ENCODE assay signal across 18 cellular contexts in the genomic region with DNA sequence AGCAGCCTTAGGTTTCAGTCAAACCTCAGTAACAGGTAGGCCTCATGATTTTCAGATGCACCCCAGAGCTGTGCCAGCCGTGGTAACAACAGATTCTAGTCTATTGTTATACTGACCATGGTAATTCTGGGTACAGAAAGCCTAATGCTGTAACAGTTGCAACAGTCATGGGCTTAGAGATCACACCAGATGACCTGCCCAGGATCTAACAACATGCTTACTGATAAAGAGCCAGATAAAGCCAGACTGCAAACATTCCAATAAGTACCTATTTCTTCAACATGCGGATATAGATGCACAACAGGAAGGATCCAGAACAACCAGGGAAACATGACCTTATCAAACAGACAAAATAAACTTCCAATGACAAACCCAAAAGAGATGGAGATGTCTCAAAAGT. TPM values are rescaled to one million over a fixed set of nuclear protein-coding genes. Genes with fewer than 3 reads are reported as not detected.
DNase-seq lines count a peak whose midpoint lies in the region; ATAC-seq, FAIRE-seq and TF ChIP-seq lines count a peak whose summit lies in the region.
"Had no signal": no experiment of that assay in that cellular context is flagged by ENCODE, and none has a peak within 500 bp of the region (broad histone marks: within the 10 kb centered on the region; RNA-seq: fewer than 3 reads in every experiment).

No MANE protein-coding gene starts in this region.

- H3K36me3 ChIP-seq in HepG2 (replicated peaks in 1 of 2; ENCODE audit: control insufficient read depth in 1 of 2, insufficient read depth in 2 of 2, low read length in 2 of 2) (no peaks in the 10 kb centered on the region), right lobe of liver (no peaks in the 10 kb centered on the region), endodermal cell (ENCODE audit: control insufficient read depth, insufficient read depth, low read length) (no peaks in the 10 kb centered on the region), thyroid gland (no peaks in the 10 kb centered on the region)

- H3K4me2 ChIP-seq in HepG2 (ENCODE audit: low read depth, low read length): no peak overlapping the region
- H3K4me2 ChIP-seq: BLaER1 had no signal

- intact Hi-C loops in HepG2 (cut with micrococcal nuclease; ENCODE audit: unreplicated experiment) (no loop called here), right lobe of liver (cut with DNase I) (no loop called here), thyroid gland (cut with DNase I) (no loop called here)

- peaks cover 34% of the 10 kb centered on the region for H3K79me2 ChIP-seq in HepG2 (ENCODE audit: insufficient read depth, low read length)

- H3K4me1 Mint-ChIP-seq in endodermal cell: peaks cover 50% of the 10 kb centered on the region

- H3K9me3 ChIP-seq in HepG2 (ENCODE audit: low read length): peaks cover 17% of the 10 kb centered on the region; the same call in 1 of the 2 replicates
- H3K9me3 ChIP-seq in right lobe of liver: no peaks in the 10 kb centered on the region
- peaks cover 48% of the 10 kb centered on the region for H3K9me3 ChIP-seq in endodermal cell (ENCODE audit: control insufficient read depth, low read length)
- no peaks in the 10 kb centered on the region for H3K9me3 ChIP-seq in thyroid gland

- WGBS in HepG2 (ENCODE audit: low lambda C conversion rate): 58% methylated on average over 2 of the region's 2 CpGs
- WGBS in right lobe of liver (ENCODE audit: insufficient coverage, low coverage, low lambda C conversion rate, missing lambda C conversion rate): 100% methylated on average over 1 of the region's 2 CpGs
- 85 to 100% methylated on average over 1 to 2 of the region's 2 CpGs for WGBS in endodermal cell (ENCODE audit: insufficient coverage in 1 of 2, insufficient read length in 1 of 2), 2 experiments
- 94 to 100% methylated on average over 2 of the region's 2 CpGs for WGBS in thyroid gland, 2 donors

- H3K27ac ChIP-seq in HepG2 (ENCODE audit: extremely low read length, insufficient read depth, low read length): no peak overlapping the region
- H3K27ac ChIP-seq in right lobe of liver: no peak overlapping the region
- H3K27ac ChIP-seq in endodermal cell (ENCODE audit: low read depth, low read length): no peak overlapping the region
- H3K27ac ChIP-seq in thyroid gland: peak overlapping the region in 2 of 3 donors; percentile 47 to 56
- H3K27ac ChIP-seq: 22Rv1, BLaER1, C4-2B, GM23248 had no signal

- H3K4me3 ChIP-seq in HepG2 (replicated peaks in 1 of 3; ENCODE audit: insufficient read depth in 1 of 3, low read depth in 2 of 3, low read length in 3 of 3): no peak overlapping the region
- H3K4me3 ChIP-seq in right lobe of liver: no peak overlapping the region
- peak overlapping the region; percentile 15 for H3K4me3 ChIP-seq in endodermal cell (ENCODE audit: low read length)
- no peak overlapping the region for H3K4me3 ChIP-seq in thyroid gland (replicated peaks in 1 of 3)
- H3K4me3 ChIP-seq: BLaER1, GM23248 had no signal

- peaks cover 16% of the 10 kb centered on the region for H3K4me1 ChIP-seq in HepG2 (ENCODE audit: insufficient read depth, low read length)
- peaks cover 0 to 7% (median 3%) of the 10 kb centered on the region in 4 donors for H3K4me1 ChIP-seq in right lobe of liver
- peaks cover 28% of the 10 kb centered on the region for H3K4me1 ChIP-seq in endodermal cell (ENCODE audit: control insufficient read depth, insufficient read depth, low read length)
- peaks cover 32 to 48% of the 10 kb centered on the region in 2 donors for H3K4me1 ChIP-seq in thyroid gland
- H3K4me1 ChIP-seq: BLaER1 had no signal

- no peaks in the 10 kb centered on the region for H3K27me3 ChIP-seq in HepG2 (ENCODE audit: control insufficient read depth in 1 of 2, insufficient read depth in 2 of 2, low read length in 2 of 2)
- no peaks in the 10 kb centered on the region for H3K27me3 ChIP-seq in right lobe of liver
- no peaks in the 10 kb centered on the region for H3K27me3 ChIP-seq in endodermal cell (ENCODE audit: control insufficient read depth, insufficient read depth, low read length, poor library complexity, severe bottlenecking)
- H3K27me3 ChIP-seq in thyroid gland: no peaks in the 10 kb centered on the region
- H3K27me3 ChIP-seq: BLaER1 had no signal

- in situ Hi-C loops in HepG2 (cut with HindIII; ENCODE audit: extremely low pct_ligation_motif_present, low pct_unique_long_range_greater_than_20kb): no loop called here

- peak overlapping the region; percentile 27 for H3K27ac Mint-ChIP-seq in endodermal cell
- H3K27ac Mint-ChIP-seq: B cell; CD4-positive, CD25-positive, alpha-beta regulatory T cell; CD8-positive, alpha-beta T cell; H9 had no signal

- CTCF ChIA-PET in HepG2 (lab: Yijun Ruan, JAX; ENCODE audit: low intra/inter-chr PET ratio, low total read pairs): no interaction called here

- no peak for FAIRE-seq in HepG2 (lab: Jason Lieb, UNC)
- FAIRE-seq: H1 had no signal

- H3K9me3 Mint-ChIP-seq in endodermal cell: peaks cover 7% of the 10 kb centered on the region

- no peak for TF ChIP-seq RAD21 in HepG2 (CRISPR knock-in tag; IDR thresholded peaks at IDR 0.05)

- no peak; the same call in 2 of the 3 replicates for ATAC-seq in HepG2
- no peak for ATAC-seq in right lobe of liver
- ATAC-seq: CD8-positive, alpha-beta T cell; HCT116 had no signal

- H3K27me3 Mint-ChIP-seq in endodermal cell (ENCODE audit: insufficient read depth): no peaks in the 10 kb centered on the region
- H3K27me3 Mint-ChIP-seq: B cell; CD4-positive, CD25-positive, alpha-beta regulatory T cell had no signal

- no TSS peak for BruUV-seq in HepG2 (replicated peaks; lab: Mats Ljungman, UMichigan)

- TF ChIP-seq EP300 in HepG2 (IDR thresholded peaks at IDR 0.05; ENCODE audit: low read depth in 2 of 2, low read length in 2 of 2) (no peak), HepG2 (CRISPR knock-in tag; IDR thresholded peaks at IDR 0.05; ENCODE audit: borderline replicate concordance) (no peak; the same call in 1 of the 2 replicates)

- no peak for TF ChIP-seq CTCF in HepG2 (CRISPR knock-in tag; IDR thresholded peaks at IDR 0.05)
- TF ChIP-seq CTCF in right lobe of liver (IDR thresholded peaks at IDR 0.05): no peak
- TF ChIP-seq CTCF in endodermal cell (conservative IDR thresholded peaks at IDR 0.05): no peak
- no peak for TF ChIP-seq CTCF in thyroid gland (IDR thresholded peaks at IDR 0.05)

- H3K9ac ChIP-seq in HepG2 (ENCODE audit: insufficient read depth, low read depth, low read length): no peak overlapping the region
- no peak overlapping the region for H3K9ac ChIP-seq in endodermal cell (ENCODE audit: extremely low read depth, low read length, poor library complexity, severe bottlenecking)
- H3K9ac ChIP-seq: BLaER1, GM23248 had no signal

- no peak overlapping the region for H2AFZ ChIP-seq in HepG2 (ENCODE audit: low read length)
- H2AFZ ChIP-seq: GM23248 had no signal

- peak; percentile 35 for DNase-seq in HepG2 (ENCODE audit: low spot score)
- DNase-seq in right lobe of liver: no peak
- DNase-seq in endodermal cell: no peak
- no peak for DNase-seq in thyroid gland
- DNase-seq in NCI-H2171 (lab: John Stamatoyannopoulos, UW): no peak
- no peak for DNase-seq in activated CD4-positive, alpha-beta T cell treated with anti-CD3 and anti-CD28 coated beads for 1 hour
- DNase-seq: CD8-positive, alpha-beta T cell; DMS153; DND-41; GM23248; H9 had no signal

- H3K4me3 Mint-ChIP-seq in endodermal cell: no peak overlapping the region
- H3K4me3 Mint-ChIP-seq: B cell; CD8-positive, alpha-beta T cell; H9 had no signal

- peaks cover 18% of the 10 kb centered on the region for H3K36me3 Mint-ChIP-seq in endodermal cell (ENCODE audit: low read depth)

- H4K20me1 ChIP-seq in HepG2 (ENCODE audit: insufficient read depth, low read length): peaks cover 13% of the 10 kb centered on the region; the same call in 1 of the 2 replicates

- TF ChIP-seq POLR2A in HepG2 (IDR thresholded peaks at IDR 0.05; ENCODE audit: insufficient read depth in 1 of 2, low read depth in 2 of 2, low read length in 2 of 2) (no peak), right lobe of liver (IDR thresholded peaks at IDR 0.05) (no peak), thyroid gland (IDR thresholded peaks at IDR 0.05) (no peak)

- POLR2A ChIA-PET in HepG2 (lab: Yijun Ruan, JAX): no interaction called here

RNA-seq across cellular contexts. Expression of a gene that starts 42.8 kb away (rescaled TPM):
- total RNA-seq in HepG2 (2016; rRNA removed; fragmentation: Illumina TruSeq; extraction: Trizol) (12.7 and 23.6 TPM in 2 replicates), right lobe of liver (10 to 100 TPM; 14.6 to 25.5 (median 19.7) TPM), endodermal cell (10 to 100 TPM; 51.0 to 73.5 TPM), thyroid gland (10 to 100 TPM; 66.3 to 87.5 (median 78.0) TPM)
- 6.2 and 10.7 TPM in 2 replicates for total RNA-seq in HepG2 (2016; cell fraction: cytosol; rRNA removed; fragmentation: Illumina TruSeq; extraction: Trizol; ENCODE audit: low read depth)
- 12.7 and 24.8 TPM in 2 replicates for total RNA-seq in HepG2 (2016; cell fraction: insoluble cytoplasmic fraction; rRNA removed; fragmentation: Illumina TruSeq; extraction: Trizol)
- 6.2 and 7.1 TPM in 2 replicates for total RNA-seq in HepG2 (2016; cell fraction: membrane; rRNA removed; fragmentation: Illumina TruSeq; extraction: Trizol)
- 17.7 and 20.0 TPM in 2 replicates for total RNA-seq in HepG2 (2016; cell fraction: nucleus; rRNA removed; fragmentation: Illumina TruSeq; extraction: Trizol)
- 8.2 and 8.6 TPM in 2 replicates for polyA plus RNA-seq in HepG2 (2011; rRNA removed)
- 3.4 and 4.2 TPM in 2 replicates for polyA plus RNA-seq in HepG2 (2011; cell fraction: cytosol; rRNA removed)
- 9.5 and 10.2 TPM in 2 replicates for polyA plus RNA-seq in HepG2 (2011; cell fraction: nucleus; rRNA removed)
- 15.3 and 20.7 TPM in 2 replicates for polyA plus RNA-seq in HepG2 (2012)
- 0.44 and 0.67 TPM in 2 replicates for polyA plus RNA-seq in HepG2 (2016; cell fraction: cytosol; fragmentation: Illumina TruSeq; extraction: Trizol; ENCODE audit: low read depth)
- polyA plus RNA-seq in HepG2 (2016; cell fraction: insoluble cytoplasmic fraction; fragmentation: Illumina TruSeq; extraction: Trizol; ENCODE audit: low read depth): 19.8 and 21.8 TPM in 2 replicates
- 2.1 and 2.8 TPM in 2 replicates for polyA plus RNA-seq in HepG2 (2016; cell fraction: membrane; fragmentation: Illumina TruSeq; extraction: Trizol; ENCODE audit: low read depth)
- polyA plus RNA-seq in HepG2 (2016; cell fraction: nucleus; fragmentation: Illumina TruSeq; extraction: Trizol; ENCODE audit: insufficient read depth, low read depth): 17.9 and 18.3 TPM in 2 replicates
- 11.3 and 12.2 TPM in 2 replicates for polyA minus RNA-seq in HepG2 (2011; rRNA and poly(A)+ RNA removed; ENCODE audit: low replicate concordance)
- polyA minus RNA-seq in HepG2 (2011; cell fraction: cytosol; rRNA and poly(A)+ RNA removed): 14.3 and 17.3 TPM in 2 replicates
- 46.6 and 47.9 TPM in 2 replicates for polyA minus RNA-seq in HepG2 (2011; cell fraction: nucleus; rRNA and poly(A)+ RNA removed)
- 25.8 TPM for polyA plus RNA-seq in endodermal cell (2013, experiment 1 of 2)
- 29.1 TPM for polyA plus RNA-seq in endodermal cell (2013, experiment 2 of 2)

RNA-seq across cellular contexts. Expression of a gene that starts 43.1 kb away (rescaled TPM):
- total RNA-seq in HepG2 (2016; rRNA removed; fragmentation: Illumina TruSeq; extraction: Trizol) (11.7 and 17.2 TPM in 2 replicates), right lobe of liver (10 to 100 TPM; 11.5 to 16.3 (median 14.1) TPM), endodermal cell (10 to 100 TPM; 11.3 to 14.8 TPM), thyroid gland (10 to 100 TPM; 49.8 to 74.5 (median 63.3) TPM)
- total RNA-seq in HepG2 (2016; cell fraction: cytosol; rRNA removed; fragmentation: Illumina TruSeq; extraction: Trizol; ENCODE audit: low read depth): 1.6 and 2.7 TPM in 2 replicates
- 11.7 and 17.1 TPM in 2 replicates for total RNA-seq in HepG2 (2016; cell fraction: insoluble cytoplasmic fraction; rRNA removed; fragmentation: Illumina TruSeq; extraction: Trizol)
- 4.0 and 4.1 TPM in 2 replicates for total RNA-seq in HepG2 (2016; cell fraction: membrane; rRNA removed; fragmentation: Illumina TruSeq; extraction: Trizol)
- total RNA-seq in HepG2 (2016; cell fraction: nucleus; rRNA removed; fragmentation: Illumina TruSeq; extraction: Trizol): 16.5 and 20.9 TPM in 2 replicates
- 7.8 and 8.6 TPM in 2 replicates for polyA plus RNA-seq in HepG2 (2011; rRNA removed)
- polyA plus RNA-seq in HepG2 (2011; cell fraction: cytosol; rRNA removed): 2.6 and 3.4 TPM in 2 replicates
- 4.9 and 5.8 TPM in 2 replicates for polyA plus RNA-seq in HepG2 (2011; cell fraction: nucleus; rRNA removed)
- polyA plus RNA-seq in HepG2 (2012): 5.9 and 6.9 TPM in 2 replicates
- polyA plus RNA-seq in HepG2 (2016; cell fraction: cytosol; fragmentation: Illumina TruSeq; extraction: Trizol; ENCODE audit: low read depth): 0.16 TPM in 2 replicates
- 6.5 and 6.8 TPM in 2 replicates for polyA plus RNA-seq in HepG2 (2016; cell fraction: insoluble cytoplasmic fraction; fragmentation: Illumina TruSeq; extraction: Trizol; ENCODE audit: low read depth)
- 0.63 and 0.77 TPM in 2 replicates for polyA plus RNA-seq in HepG2 (2016; cell fraction: membrane; fragmentation: Illumina TruSeq; extraction: Trizol; ENCODE audit: low read depth)
- 10.7 and 11.2 TPM in 2 replicates for polyA plus RNA-seq in HepG2 (2016; cell fraction: nucleus; fragmentation: Illumina TruSeq; extraction: Trizol; ENCODE audit: insufficient read depth, low read depth)
- polyA minus RNA-seq in HepG2 (2011; rRNA and poly(A)+ RNA removed; ENCODE audit: low replicate concordance): 3.7 and 13.3 TPM in 2 replicates
- 6.9 and 7.8 TPM in 2 replicates for polyA minus RNA-seq in HepG2 (2011; cell fraction: cytosol; rRNA and poly(A)+ RNA removed)
- polyA minus RNA-seq in HepG2 (2011; cell fraction: nucleus; rRNA and poly(A)+ RNA removed): 28.2 and 32.2 TPM in 2 replicates
- polyA plus RNA-seq in endodermal cell (2013, experiment 1 of 2): 15.2 TPM
- 15.4 TPM for polyA plus RNA-seq in endodermal cell (2013, experiment 2 of 2)

Comparison
In these comparisons a context has a peak if more than half of its experiments do, and no peak if none do; other contexts are left out.
1. H3K27ac ChIP-seq: peak in thyroid gland (2 of 3); none in HepG2 (single experiment), right lobe of liver (0 of 3) and endodermal cell (single experiment).